8 cellular contexts compared by ENCODE assay signal in the genomic region with DNA sequence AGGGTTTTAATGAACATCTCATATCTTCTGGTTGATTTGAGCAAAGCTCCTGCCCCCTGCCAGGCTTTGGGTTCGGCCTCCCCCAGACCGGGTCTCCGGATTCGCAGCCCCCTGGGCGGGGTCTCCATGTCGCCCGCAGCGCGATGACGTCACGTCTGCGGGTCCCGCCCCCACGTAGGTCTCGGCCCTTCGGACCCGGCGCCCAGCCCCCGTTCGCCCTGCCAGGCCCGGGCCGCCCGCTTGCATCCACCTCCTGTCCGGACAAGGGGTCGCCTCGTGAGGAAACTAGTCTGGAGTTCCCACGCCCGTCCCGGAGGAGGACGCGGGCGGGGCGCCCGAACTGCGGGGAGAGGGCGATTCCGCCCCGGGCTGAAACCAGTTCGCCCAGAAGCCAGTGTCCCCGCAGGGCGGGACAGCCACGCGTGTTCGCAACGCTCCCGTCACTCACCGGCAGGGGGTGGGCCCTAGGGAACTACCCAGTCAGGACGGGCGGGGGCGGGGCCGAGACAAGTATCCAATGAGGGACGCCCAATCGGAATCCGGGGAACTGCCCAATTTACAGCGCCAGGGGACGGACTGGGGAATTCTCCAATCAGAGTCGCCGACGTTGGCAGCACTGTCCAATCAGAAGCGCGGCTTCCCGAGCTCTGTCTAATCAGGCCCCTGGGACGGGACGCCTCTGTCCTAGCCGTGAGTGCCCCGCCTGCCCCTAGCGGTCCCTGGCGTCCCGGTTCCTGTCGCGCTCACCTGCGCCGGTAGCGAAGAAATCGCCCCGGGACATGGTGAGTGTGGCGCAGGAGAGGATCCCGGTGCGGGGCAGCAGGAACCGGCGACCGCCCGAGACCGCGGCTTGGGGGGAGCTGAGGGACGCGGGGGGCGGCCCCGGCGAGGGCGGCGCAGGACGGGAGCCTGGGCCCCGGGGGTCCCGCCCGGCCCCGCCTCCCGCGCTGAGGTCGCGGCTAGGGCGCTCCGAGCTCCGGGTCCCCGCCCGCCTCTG. TPM values are rescaled to one million over a fixed set of nuclear protein-coding genes. Genes with fewer than 3 reads are reported as not detected.
DNase-seq lines count a peak whose midpoint lies in the region; ATAC-seq and TF ChIP-seq lines count a peak whose summit lies in the region.

ZNF555 (plus strand) TSS at position 682 of the 997 bp plus-strand sequence; CDS start at position 780, 98 bp downstream.

- peak within 1 kb of the TSS; percentile 78 for H2AFZ ChIP-seq in smooth muscle cell (ENCODE audit: low read depth)

- H3K36me3 ChIP-seq in smooth muscle cell (ENCODE audit: low read depth), result peaks cover 5% of the 10 kb centered on the region

- peaks cover 8% of the 10 kb centered on the region for H3K9me3 Mint-ChIP-seq in activated B cell treated with CpG ODN at 0.5 μM for 24 hours
- H3K9me3 Mint-ChIP-seq in immature natural killer cell, result peaks cover 8 to 13% (median 9%) of the 10 kb centered on the region in 6 donors

- 2% methylated on average over 89 of the region's 106 CpGs for WGBS in smooth muscle cell (ENCODE audit: low lambda C conversion rate)

- CTCF ChIA-PET in activated B cell treated with CpG ODN at 0.5 μM for 24 hours (lab: Charles Lee), result interaction anchor here (0.6 to 1.3 kb wide), 5 partner anchors 10 to 193 kb away, joined by 3 to 4 read pairs (median 3); partner anchors contain the start of gene ZNF554

- peak within 1 kb of the TSS; percentile 94 for H3K4me2 ChIP-seq in smooth muscle cell

- H4K20me1 ChIP-seq in smooth muscle cell (ENCODE audit: low read depth), result peaks cover 6% of the 10 kb centered on the region

- peaks cover 10% of the 10 kb centered on the region for H3K9me3 ChIP-seq in smooth muscle cell (replicated peaks; ENCODE audit: low read depth)

- H3K27me3 ChIP-seq in smooth muscle cell (ENCODE audit: low read depth), result no peaks in the 10 kb centered on the region

- DNase-seq in ACHN (peak; percentile 97), NCI-H2227 (lab: John Stamatoyannopoulos, UW; ENCODE audit: unreplicated experiment) (peak; percentile 96), activated B cell treated with CpG ODN at 0.5 μM for 24 hours (peak; percentile 88), caudate nucleus (lab: John Stamatoyannopoulos, UW) (peak; percentile 89 to 100 (median 99)), immature natural killer cell (peak; percentile 97 to 99 (median 98)), smooth muscle cell (lab: John Stamatoyannopoulos, UW; ENCODE audit: unreplicated experiment) (peak; percentile 97)

- TF ChIP-seq CTCF in activated B cell treated with CpG ODN at 0.5 μM for 24 hours (IDR thresholded peaks at IDR 0.05) (no peak), smooth muscle cell (IDR thresholded peaks at IDR 0.05; ENCODE audit: borderline replicate concordance, insufficient read depth, poor library complexity, severe bottlenecking) (peak; percentile 19)

- intact Hi-C loops in activated B cell treated with CpG ODN at 0.5 μM for 24 hours (cut with micrococcal nuclease), result loop anchor here (1.0 to 2.0 kb wide), 4 partner anchors 22 to 104 kb away; partner anchors contain the start of genes SGTA, ZNF554 and ZNF57

- peak; percentile 93 for ATAC-seq in GM18867 (IDR thresholded peaks at IDR 0.05; ENCODE audit: unreplicated experiment)
- ATAC-seq in HG03097 (IDR thresholded peaks at IDR 0.05; ENCODE audit: low FRiP score, unreplicated experiment), result peak; percentile 92
- ATAC-seq in activated B cell treated with CpG ODN at 0.5 μM for 24 hours (ENCODE audit: low read depth), result peak; percentile 90

- H3K27me3 Mint-ChIP-seq in activated B cell treated with CpG ODN at 0.5 μM for 24 hours (no peaks in the 10 kb centered on the region), immature natural killer cell (ENCODE audit: low read depth in 3 of 3) (peaks cover 4 to 9% (median 9%) of the 10 kb centered on the region in 3 donors)

- H3K4me3 Mint-ChIP-seq in activated B cell treated with CpG ODN at 0.5 μM for 24 hours, result peak within 1 kb of the TSS; percentile 92
- peak within 1 kb of the TSS; percentile 90 to 96 (median 93) for H3K4me3 Mint-ChIP-seq in immature natural killer cell

- H3K27ac Mint-ChIP-seq in activated B cell treated with CpG ODN at 0.5 μM for 24 hours (peak within 1 kb of the TSS; percentile 83), immature natural killer cell (peak within 1 kb of the TSS; percentile 81 to 91 (median 88))

- H3K79me2 ChIP-seq in smooth muscle cell (ENCODE audit: low read depth), result peaks cover 41% of the 10 kb centered on the region

- H3K4me1 Mint-ChIP-seq in activated B cell treated with CpG ODN at 0.5 μM for 24 hours, result peaks cover 19% of the 10 kb centered on the region
- peaks cover 14 to 22% of the 10 kb centered on the region in 2 donors for H3K4me1 Mint-ChIP-seq in immature natural killer cell

- H3K9ac ChIP-seq in smooth muscle cell (ENCODE audit: low read depth), result peak within 1 kb of the TSS; percentile 76

- H3F3A ChIP-seq in smooth muscle cell (ENCODE audit: low read depth), result no peaks in the 10 kb centered on the region

- in situ Hi-C loops in ACHN (cut with HindIII; ENCODE audit: low pct_ligation_motif_present, low pct_unique_long_range_greater_than_20kb, low sequenced_read_pairs), result no loop called here

- H3K4me3 ChIP-seq in smooth muscle cell, result peak within 1 kb of the TSS; percentile 97

- POLR2A ChIA-PET in activated B cell treated with CpG ODN at 0.5 μM for 24 hours (lab: Charles Lee), result interaction anchor here (0.6 to 2.3 kb wide), 16 partner anchors 15 to 992 kb away, joined by 3 to 14 read pairs (median 4); partner anchors contain the start of genes GADD45B, SGTA, THOP1 and ZNF554

- H3K27ac ChIP-seq in caudate nucleus (ENCODE audit: low read depth, low read length) (peak within 1 kb of the TSS; percentile 94), smooth muscle cell (ENCODE audit: low read depth) (peak within 1 kb of the TSS; percentile 83)

- peaks cover 18% of the 10 kb centered on the region for H3K36me3 Mint-ChIP-seq in activated B cell treated with CpG ODN at 0.5 μM for 24 hours (ENCODE audit: low read depth)
- H3K36me3 Mint-ChIP-seq in immature natural killer cell, result peaks cover 5 to 16% (median 14%) of the 10 kb centered on the region in 3 donors

- H3K4me1 ChIP-seq in smooth muscle cell (ENCODE audit: low read depth), result peaks cover 7% of the 10 kb centered on the region

RNA-seq across cellular contexts. Expression of gene ZNF555, which starts in this region (rescaled TPM):
- total RNA-seq in activated B cell treated with CpG ODN at 0.5 μM for 24 hours (7.4 and 8.4 TPM in 2 replicates), smooth muscle cell (4.9 and 10.0 TPM in 2 replicates)
- polyA plus RNA-seq in immature natural killer cell (1 to 10 TPM; 3.2 to 7.1 (median 3.8) TPM), smooth muscle cell (3.2 and 6.1 TPM in 2 replicates)

Comparison
In these comparisons a context has a peak if more than half of its experiments do, and no peak if none do; other contexts are left out.
1. Peak in every context shown above with its lines: DNase-seq, ATAC-seq, H3K4me3 ChIP-seq and H3K27ac ChIP-seq.